Comparison of ENCODE assay signal across 16 cellular contexts in genomic region chr3:99895106-99895705, GRCh38.
DNase-seq lines count a peak whose midpoint lies in the region; ATAC-seq and TF ChIP-seq lines count a peak whose summit lies in the region.
"Had no signal": no experiment of that assay in that cellular context is flagged by ENCODE, and none has a peak within 500 bp of the region (broad histone marks: within the 10 kb centered on the region; RNA-seq: fewer than 3 reads in every experiment).

No MANE protein-coding gene starts in this region.

- no peak for TF ChIP-seq EP300 in SK-N-SH (IDR thresholded peaks at IDR 0.05; ENCODE audit: borderline replicate concordance in 1 of 2, low read depth in 1 of 2, low read length in 1 of 2)

- H3K27ac Mint-ChIP-seq in stimulated activated memory B cell treated with anti-CD40 and anti-IgM and Interleukin-4, amounts not matched to agents 10 μg/mL and 1 μg/mL and 100 μg/mL, for 72 hours, result peak overlapping the region; percentile 34
- H3K27ac Mint-ChIP-seq: activated naive CD4-positive, alpha-beta T cell treated with anti-CD3 and anti-CD28 coated beads, Interleukin-2, amount 10 ng/mL, durations not matched to agents 7 days and 5 days had no signal

- peaks cover 0 to 18% of the 10 kb centered on the region in 2 experiments; a peak in 2 of 4 replicates for H3K4me1 ChIP-seq in SK-N-SH (ENCODE audit: control insufficient read depth in 1 of 2, insufficient read depth in 2 of 2, low read depth in 1 of 2, low read length in 1 of 2)
- H3K4me1 ChIP-seq in PC-3 (ENCODE audit: insufficient read depth, low read length), result peaks cover 28% of the 10 kb centered on the region

- peaks cover 5% of the 10 kb centered on the region for H3K36me3 Mint-ChIP-seq in stimulated activated memory B cell treated with anti-CD40 and anti-IgM and Interleukin-4, amounts not matched to agents 10 μg/mL and 1 μg/mL and 100 μg/mL, for 72 hours
- H3K36me3 Mint-ChIP-seq: activated naive CD4-positive, alpha-beta T cell treated with anti-CD3 and anti-CD28 coated beads, Interleukin-2, amount 10 ng/mL, durations not matched to agents 7 days and 5 days had no signal

- no peak overlapping the region for H3K4me3 Mint-ChIP-seq in stimulated activated memory B cell treated with anti-CD40 and anti-IgM and Interleukin-4, amounts not matched to agents 10 μg/mL and 1 μg/mL and 100 μg/mL, for 72 hours
- H3K4me3 Mint-ChIP-seq: activated naive CD4-positive, alpha-beta T cell treated with anti-CD3 and anti-CD28 coated beads, Interleukin-2, amount 10 ng/mL, durations not matched to agents 7 days and 5 days; central memory CD8-positive, alpha-beta T cell; neural crest cell had no signal

- no peaks in the 10 kb centered on the region for H3K9me3 Mint-ChIP-seq in stimulated activated memory B cell treated with anti-CD40 and anti-IgM and Interleukin-4, amounts not matched to agents 10 μg/mL and 1 μg/mL and 100 μg/mL, for 72 hours
- H3K9me3 Mint-ChIP-seq: activated naive CD4-positive, alpha-beta T cell treated with anti-CD3 and anti-CD28 coated beads, Interleukin-2, amount 10 ng/mL, durations not matched to agents 7 days and 5 days; central memory CD8-positive, alpha-beta T cell had no signal

- peaks cover 8% of the 10 kb centered on the region for H3K79me2 ChIP-seq in SK-N-SH (ENCODE audit: insufficient read depth)
- H3K79me2 ChIP-seq in PC-3 (ENCODE audit: low read length), result peaks cover 62% of the 10 kb centered on the region

- DNase-seq in SK-N-SH, result no peak
- DNase-seq in PC-3, result peak; percentile 25
- peak; percentile 30 for DNase-seq in fibroblast of peridontal ligament (ENCODE audit: extremely low read depth)
- no peak for DNase-seq in hepatic stellate cell (ENCODE audit: low spot score)
- DNase-seq: activated CD8-positive, alpha-beta memory T cell treated with anti-CD3 and anti-CD28 coated beads for 24 hours; activated naive CD4-positive, alpha-beta T cell treated with anti-CD3 and anti-CD28 coated beads, Interleukin-2, amount 10 ng/mL, durations not matched to agents 7 days and 5 days; DMS79; NCI-H2107; stimulated activated CD4-positive, alpha-beta T cell treated with anti-CD3 and anti-CD28 coated beads, Interleukin-12 subunit alpha, Interleukin-12 subunit beta, amount 100 ng/mL, for 4 hours had no signal

- peaks cover 23% of the 10 kb centered on the region for H3K4me1 Mint-ChIP-seq in stimulated activated memory B cell treated with anti-CD40 and anti-IgM and Interleukin-4, amounts not matched to agents 10 μg/mL and 1 μg/mL and 100 μg/mL, for 72 hours
- H3K4me1 Mint-ChIP-seq: activated naive CD4-positive, alpha-beta T cell treated with anti-CD3 and anti-CD28 coated beads, Interleukin-2, amount 10 ng/mL, durations not matched to agents 7 days and 5 days had no signal

- no TSS peak for BruUV-seq in PC-3 (replicated peaks; lab: Mats Ljungman, UMichigan)

- no peaks in the 10 kb centered on the region for H4K20me1 ChIP-seq in SK-N-SH (ENCODE audit: insufficient read depth)
- H4K20me1 ChIP-seq in PC-3 (ENCODE audit: low read length), result no peaks in the 10 kb centered on the region

- POLR2A ChIA-PET in SK-N-SH (lab: Yijun Ruan, JAX), result interaction anchor here (0.6 to 0.7 kb wide), 2 partner anchors 13 to 22 kb away, joined by 3 read pairs; no protein-coding TSS in a partner anchor
- POLR2A ChIA-PET in PC-3 (lab: Charles Lee; ENCODE audit: unreplicated experiment), result no interaction called here

- 0 out of 2 replicates have a peak overlapping the region, but pooled peaks have one; percentile 44 for H3K4me2 ChIP-seq in SK-N-SH
- H3K4me2 ChIP-seq in PC-3 (ENCODE audit: low read length), result peak overlapping the region; percentile 52

- H3K9me2 ChIP-seq in SK-N-SH, result no peaks in the 10 kb centered on the region
- H3K9me2 ChIP-seq in PC-3 (replicated peaks; ENCODE audit: low read length), result no peaks in the 10 kb centered on the region

- H2AFZ ChIP-seq in SK-N-SH (ENCODE audit: low read depth) (peak overlapping the region; percentile 67; the same call in 1 of the 2 replicates), PC-3 (ENCODE audit: low read length) (peak overlapping the region; percentile 63)

- H3K4me3 ChIP-seq in SK-N-SH (ENCODE audit: low read depth in 2 of 2, low read length in 1 of 2), result no peak overlapping the region
- no peak overlapping the region for H3K4me3 ChIP-seq in PC-3 (ENCODE audit: low read length)
- H3K4me3 ChIP-seq: tibial nerve had no signal

- intact Hi-C loops in PC-3 (cut with micrococcal nuclease), result no loop called here

- H3K9ac ChIP-seq in SK-N-SH (peak overlapping the region; percentile 75; the same call in 1 of the 2 replicates), PC-3 (ENCODE audit: low read length) (peak overlapping the region; percentile 26; the same call in 1 of the 2 replicates)

- H3F3A ChIP-seq in SK-N-SH (replicated peaks; ENCODE audit: insufficient read depth) (peaks cover 24% of the 10 kb centered on the region), PC-3 (ENCODE audit: low read length, unreplicated experiment) (peaks cover 12% of the 10 kb centered on the region)

- WGBS in SK-N-SH (ENCODE audit: low lambda C conversion rate), result 98% methylated on average over 3 of the region's 3 CpGs

- CTCF ChIA-PET in SK-N-SH (lab: Yijun Ruan, JAX), result interaction anchor here (1.3 to 1.4 kb wide), 2 partner anchors 25 to 359 kb away, joined by 3 to 6 read pairs; no protein-coding TSS in a partner anchor
- CTCF ChIA-PET in PC-3 (lab: Charles Lee), result interaction anchor here (0.6 to 0.7 kb wide), 3 partner anchors 33 to 54 kb away, joined by 3 to 6 read pairs (median 3); no protein-coding TSS in a partner anchor

- peak overlapping the region in 1 of 2 experiments; percentile 98; a peak in 3 of 4 replicates for H3K27ac ChIP-seq in SK-N-SH (ENCODE audit: low read depth in 2 of 2, low read length in 1 of 2)
- H3K27ac ChIP-seq in PC-3 (ENCODE audit: low read length), result peak overlapping the region; percentile 87
- H3K27ac ChIP-seq: tibial nerve had no signal

- H3K36me3 ChIP-seq in SK-N-SH (replicated peaks in 1 of 2; ENCODE audit: control insufficient read depth in 1 of 2, insufficient read depth in 2 of 2, low read length in 1 of 2) (no peaks in the 10 kb centered on the region), PC-3 (ENCODE audit: low read depth, low read length) (no peaks in the 10 kb centered on the region)
- H3K36me3 ChIP-seq: tibial nerve had no signal

- H3K9me3 ChIP-seq in SK-N-SH (no peaks in the 10 kb centered on the region), PC-3 (ENCODE audit: low read length) (no peaks in the 10 kb centered on the region)
- H3K9me3 ChIP-seq: tibial nerve had no signal

- H3K27me3 ChIP-seq in SK-N-SH (ENCODE audit: insufficient read depth), result no peaks in the 10 kb centered on the region
- no peaks in the 10 kb centered on the region for H3K27me3 ChIP-seq in PC-3 (ENCODE audit: low read length)
- H3K27me3 ChIP-seq: tibial nerve had no signal

- H3K27me3 Mint-ChIP-seq in stimulated activated memory B cell treated with anti-CD40 and anti-IgM and Interleukin-4, amounts not matched to agents 10 μg/mL and 1 μg/mL and 100 μg/mL, for 72 hours, result no peaks in the 10 kb centered on the region
- H3K27me3 Mint-ChIP-seq: activated naive CD4-positive, alpha-beta T cell treated with anti-CD3 and anti-CD28 coated beads, Interleukin-2, amount 10 ng/mL, durations not matched to agents 7 days and 5 days; central memory CD8-positive, alpha-beta T cell had no signal

- ATAC-seq in SK-N-SH treated with all-trans-retinoic acid at 6 μM for 48 hours, result no peak; the same call in 2 of the 3 replicates
- no peak for ATAC-seq in PC-3
- ATAC-seq in stimulated activated memory B cell treated with anti-CD40 and anti-IgM and Interleukin-4, amounts not matched to agents 10 μg/mL and 1 μg/mL and 100 μg/mL, for 72 hours, result no peak
- no peak for ATAC-seq in esophagus mucosa
- no peak for ATAC-seq in GM21529 (IDR thresholded peaks at IDR 0.05; ENCODE audit: unreplicated experiment)

- TF ChIP-seq CTCF in SK-N-SH (IDR thresholded peaks at IDR 0.05) (no peak), PC-3 (conservative IDR thresholded peaks at IDR 0.05; ENCODE audit: low read depth, low read length) (no peak)

- no peak for TF ChIP-seq RAD21 in SK-N-SH (IDR thresholded peaks at IDR 0.05; ENCODE audit: low read length)

TF ChIP-seq in SK-N-SH, 30 proteins besides CTCF, POLR2A, EP300 and RAD21 (continues in another document):
- TF ChIP-seq FOSL2 (IDR thresholded peaks at IDR 0.05; ENCODE audit: borderline replicate concordance, low read depth) (no peak), USF1 (IDR thresholded peaks at IDR 0.05; ENCODE audit: borderline replicate concordance, low read depth) (no peak), GABPA (IDR thresholded peaks at IDR 0.05; ENCODE audit: low read depth) (no peak), SMC3 (IDR thresholded peaks at IDR 0.05; ENCODE audit: low read depth, low read length) (no peak), GATA2 (CRISPR knock-in tag; IDR thresholded peaks at IDR 0.05) (no peak), FOXM1 (IDR thresholded peaks at IDR 0.05; ENCODE audit: low read depth) (no peak)

TF ChIP-seq in SK-N-SH treated with all-trans-retinoic acid at 6 μM for 48 hours, 23 proteins besides CTCF, POLR2A, EP300 and RAD21 (continues in another document):
- no peak for TF ChIP-seq CREB5 (CRISPR knock-in tag; IDR thresholded peaks at IDR 0.05; ENCODE audit: low read depth)
- no peak for TF ChIP-seq CSDC2 (CRISPR knock-in tag; IDR thresholded peaks at IDR 0.05)
- no peak for TF ChIP-seq GLIS3 (CRISPR knock-in tag; IDR thresholded peaks at IDR 0.05)
- TF ChIP-seq CSRNP3 (CRISPR knock-in tag; IDR thresholded peaks at IDR 0.05), result no peak
- no peak for TF ChIP-seq OSR1 (CRISPR knock-in tag; IDR thresholded peaks at IDR 0.05)
- no peak for TF ChIP-seq ISL1 (CRISPR knock-in tag; IDR thresholded peaks at IDR 0.05)

Comparison
In these comparisons a context has a peak if more than half of its experiments do, and no peak if none do; other contexts are left out.
1. DNase-seq: peak in PC-3 (single experiment) and fibroblast of peridontal ligament (single experiment); none in SK-N-SH (single experiment) and hepatic stellate cell (single experiment).